Comparison of ENCODE assay signal across 20 cellular contexts in the genomic region with DNA sequence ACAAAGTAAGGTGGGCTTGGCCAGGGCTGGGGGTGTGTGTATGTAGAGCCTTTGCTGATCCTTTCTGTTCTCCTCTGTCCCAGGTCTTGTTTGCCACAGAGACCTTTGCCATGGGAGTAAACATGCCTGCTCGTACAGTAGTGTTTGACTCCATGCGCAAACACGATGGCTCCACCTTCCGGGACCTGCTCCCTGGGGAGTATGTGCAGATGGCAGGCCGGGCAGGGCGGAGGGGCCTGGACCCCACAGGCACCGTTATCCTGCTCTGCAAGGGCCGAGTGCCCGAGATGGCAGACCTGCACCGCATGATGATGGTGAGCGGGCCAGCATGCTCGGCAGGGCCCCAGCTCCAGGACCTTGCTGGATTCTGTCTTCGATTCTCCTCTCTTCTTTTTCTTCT.
"Had no signal": no experiment of that assay in that cellular context is flagged by ENCODE, and none has a peak within 500 bp of the region (broad histone marks: within the 10 kb centered on the region; RNA-seq: fewer than 3 reads in every experiment).

No MANE protein-coding gene starts in this region.

- H3K4me3 Mint-ChIP-seq: naive B cell; nephron; stimulated activated naive B cell treated with anti-CD40 and anti-IgM and Interleukin-4, amounts not matched to agents 10 μg/mL and 1 μg/mL and 100 μg/mL, for 72 hours; stimulated activated naive CD8-positive, alpha-beta T cell treated with anti-CD3 and anti-CD28 coated beads, Interleukin-15, amount 100 ng/mL, for 72 hours had no signal

- H3K4me3 ChIP-seq: coronary artery, dorsolateral prefrontal cortex, lung, psoas muscle, testis, tibial nerve, upper lobe of right lung had no signal

- H3K27ac Mint-ChIP-seq: nephron; stimulated activated naive B cell treated with anti-CD40 and anti-IgM and Interleukin-4, amounts not matched to agents 10 μg/mL and 1 μg/mL and 100 μg/mL, for 72 hours had no signal

- ATAC-seq: psoas muscle; stimulated activated naive B cell treated with anti-CD40 and anti-IgM and Interleukin-4, amounts not matched to agents 10 μg/mL and 1 μg/mL and 100 μg/mL, for 72 hours; stimulated activated naive CD8-positive, alpha-beta T cell treated with anti-CD3 and anti-CD28 coated beads, Interleukin-15, amount 100 ng/mL, for 72 hours; upper lobe of right lung had no signal

- H3K27ac ChIP-seq: coronary artery, dorsolateral prefrontal cortex, psoas muscle, testis, tibial nerve, upper lobe of right lung had no signal

- H3K27me3 Mint-ChIP-seq: naive B cell; stimulated activated naive B cell treated with anti-CD40 and anti-IgM and Interleukin-4, amounts not matched to agents 10 μg/mL and 1 μg/mL and 100 μg/mL, for 72 hours; stimulated activated naive CD8-positive, alpha-beta T cell treated with anti-CD3 and anti-CD28 coated beads, Interleukin-15, amount 100 ng/mL, for 72 hours had no signal

- H3K4me1 ChIP-seq: testis had no signal

- H3K9me3 ChIP-seq: psoas muscle, testis, tibial nerve, upper lobe of right lung had no signal

- DNase-seq: caudate nucleus; dorsolateral prefrontal cortex; effector CD8-positive, alpha-beta T cell; foreskin melanocyte; head of caudate nucleus; hippocampal formation; mesendoderm; naive B cell; psoas muscle; stimulated activated CD4-positive, alpha-beta T cell treated with anti-CD3 and anti-CD28 coated beads, Interleukin-15, amount 100 ng/mL, for 24 hours; stimulated activated CD4-positive, alpha-beta T cell treated with anti-CD3 and anti-CD28 coated beads, Interleukin-1b, Interleukin-23, amount 100 ng/mL, for 48 hours; stimulated activated CD4-positive, alpha-beta T cell treated with anti-CD3 and anti-CD28 coated beads, Interleukin-4, amount 100 ng/mL, for 24 hours; stimulated activated naive B cell treated with anti-CD40 and anti-IgM and Interleukin-4, amounts not matched to agents 10 μg/mL and 1 μg/mL and 100 μg/mL, for 72 hours; stimulated activated naive CD8-positive, alpha-beta T cell treated with anti-CD3 and anti-CD28 coated beads, Interleukin-15, amount 100 ng/mL, for 72 hours; testis; upper lobe of right lung had no signal

- H3K9me3 Mint-ChIP-seq: naive B cell; nephron; stimulated activated naive B cell treated with anti-CD40 and anti-IgM and Interleukin-4, amounts not matched to agents 10 μg/mL and 1 μg/mL and 100 μg/mL, for 72 hours; stimulated activated naive CD8-positive, alpha-beta T cell treated with anti-CD3 and anti-CD28 coated beads, Interleukin-15, amount 100 ng/mL, for 72 hours had no signal

- H3K27me3 ChIP-seq: dorsolateral prefrontal cortex, testis, tibial nerve, upper lobe of right lung had no signal
